ENCODE assay signal across 28 cellular contexts in the genomic region with DNA sequence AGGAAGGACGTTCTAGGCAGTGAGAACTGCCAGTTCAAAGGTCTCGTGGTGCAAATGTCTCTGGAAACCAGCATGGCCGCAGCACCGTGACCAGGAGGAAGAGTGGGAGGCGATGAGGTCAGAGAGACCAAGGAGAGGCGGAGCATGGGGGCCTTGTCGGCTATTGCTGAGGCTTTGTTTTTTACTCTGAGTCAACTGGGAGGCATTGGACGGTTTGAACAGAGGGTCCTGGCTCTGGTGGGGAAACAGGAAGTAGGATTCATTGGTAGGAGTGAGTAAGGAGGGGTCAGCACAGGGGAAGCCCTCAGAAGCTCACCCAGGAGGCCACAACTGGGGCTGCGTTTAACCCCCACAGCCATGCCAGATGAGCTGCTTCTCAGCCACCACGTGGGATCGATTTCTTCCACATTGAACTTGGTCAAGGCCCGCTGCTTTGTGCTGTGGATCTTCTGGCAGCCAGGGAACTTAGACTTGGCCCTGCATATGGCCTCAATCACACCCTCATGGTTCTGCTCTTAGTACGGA. TPM values are rescaled to one million over a fixed set of nuclear protein-coding genes. Genes with fewer than 3 reads are reported as not detected.
DNase-seq lines count a peak whose midpoint lies in the region; ATAC-seq, FAIRE-seq and TF ChIP-seq lines count a peak whose summit lies in the region.
"Had no signal": no experiment of that assay in that cellular context is flagged by ENCODE, and none has a peak within 500 bp of the region (broad histone marks: within the 10 kb centered on the region; RNA-seq: fewer than 3 reads in every experiment).

No MANE protein-coding gene starts in this region.

- H3K9me3 Mint-ChIP-seq in astrocyte (ENCODE audit: unreplicated experiment) = peaks cover 4% of the 10 kb centered on the region
- H3K9me3 Mint-ChIP-seq: activated B cell treated with CpG ODN at 0.5 μM for 24 hours; activated naive CD4-positive, alpha-beta T cell treated with anti-CD3 and anti-CD28 coated beads, Interleukin-2, amount 10 ng/mL, durations not matched to agents 7 days and 5 days; activated T-cell treated with anti-CD3 and anti-CD28 coated beads, Interleukin-2, amount 50 U/mL, for 24 hours; brain; T-helper 1 cell treated with Interleukin-12 subunit alpha and Interleukin-12 subunit beta and Interleukin-4 antibody, amounts not matched to agents 30 μg/mL and 1 μg/mL, for 36 hours had no signal

- no TSS peak for BruUV-seq in HepG2 (replicated peaks; lab: Mats Ljungman, UMichigan)

- H2AFZ ChIP-seq in HepG2 (ENCODE audit: low read length) (no peak overlapping the region), astrocyte (ENCODE audit: low read depth, low read length) (peak overlapping the region; percentile 0)

- TF ChIP-seq RAD21 in HepG2 (CRISPR knock-in tag; IDR thresholded peaks at IDR 0.05) = no peak

- TF ChIP-seq POLR2A in HepG2 (IDR thresholded peaks at IDR 0.05; ENCODE audit: insufficient read depth in 1 of 2, low read depth in 2 of 2, low read length in 2 of 2) (no peak), right lobe of liver (IDR thresholded peaks at IDR 0.05) (no peak)

- DNase-seq in HepG2 (ENCODE audit: low spot score) (peak; percentile 24), right lobe of liver (no peak), astrocyte (ENCODE audit: low read depth) (no peak), kidney (peak; percentile 48), upper lobe of right lung (no peak), D721Med (ENCODE audit: insufficient read length, low spot score) (no peak), NCI-H2227 (lab: John Stamatoyannopoulos, UW; ENCODE audit: unreplicated experiment) (no peak), amniotic stem cell (lab: John Stamatoyannopoulos, UW) (no peak)
- DNase-seq: activated B cell treated with CpG ODN at 0.5 μM for 24 hours; activated CD8-positive, alpha-beta T cell treated with anti-CD3 and anti-CD28 coated beads, Interleukin-2, amount 10 ng/mL, durations not matched to agents 7 days and 5 days; activated naive CD4-positive, alpha-beta T cell treated with anti-CD3 and anti-CD28 coated beads, Interleukin-2, amount 10 ng/mL, durations not matched to agents 7 days and 5 days; activated T-cell treated with anti-CD3 and anti-CD28 coated beads, Interleukin-2, amount 50 U/mL, for 24 hours; Karpas-422; NCI-H1105; NCI-H2107; NCI-H524 treated with DMSO at 0.1 percent for 48 hours; PC-3; SJCRH30; stimulated activated CD4-positive, alpha-beta T cell treated with anti-CD3 and anti-CD28 coated beads, Interleukin-4, amount 100 ng/mL, for 1 hour had no signal

- in situ Hi-C loops in HepG2 (cut with HindIII; ENCODE audit: extremely low pct_ligation_motif_present, low pct_unique_long_range_greater_than_20kb) = loop anchor here (25.0 kb wide), 1 partner anchor 577 kb away; no protein-coding TSS in a partner anchor

- H3K4me1 Mint-ChIP-seq in astrocyte (ENCODE audit: low read depth, unreplicated experiment) = peaks cover 1% of the 10 kb centered on the region
- H3K4me1 Mint-ChIP-seq: activated B cell treated with CpG ODN at 0.5 μM for 24 hours; activated naive CD4-positive, alpha-beta T cell treated with anti-CD3 and anti-CD28 coated beads, Interleukin-2, amount 10 ng/mL, durations not matched to agents 7 days and 5 days; CD14-positive monocyte had no signal

- H3K4me1 ChIP-seq in HepG2 (ENCODE audit: insufficient read depth, low read length) = peaks cover 31% of the 10 kb centered on the region
- no peaks in the 10 kb centered on the region for H3K4me1 ChIP-seq in right lobe of liver
- H3K4me1 ChIP-seq in astrocyte (ENCODE audit: insufficient read depth, low read length) = peaks cover 10% of the 10 kb centered on the region
- no peaks in the 10 kb centered on the region for H3K4me1 ChIP-seq in kidney (ENCODE audit: control insufficient read depth in 1 of 2, insufficient read depth in 1 of 2, low read depth in 1 of 2, low read length in 2 of 2)
- H3K4me1 ChIP-seq in upper lobe of right lung = no peaks in the 10 kb centered on the region
- H3K4me1 ChIP-seq: gastroesophageal sphincter had no signal

- H3K9me3 ChIP-seq in HepG2 (ENCODE audit: low read length) = no peaks in the 10 kb centered on the region
- H3K9me3 ChIP-seq in right lobe of liver = no peaks in the 10 kb centered on the region
- H3K9me3 ChIP-seq in astrocyte (ENCODE audit: insufficient read depth, low read depth, low read length) = no peaks in the 10 kb centered on the region
- H3K9me3 ChIP-seq in kidney (ENCODE audit: control insufficient read depth in 1 of 2, low read length in 2 of 2) = no peaks in the 10 kb centered on the region
- H3K9me3 ChIP-seq in upper lobe of right lung = no peaks in the 10 kb centered on the region
- H3K9me3 ChIP-seq: gastroesophageal sphincter, SJCRH30 had no signal

- no peak overlapping the region for H3K27ac ChIP-seq in HepG2 (ENCODE audit: extremely low read length, insufficient read depth, low read length)
- no peak overlapping the region for H3K27ac ChIP-seq in right lobe of liver
- peak overlapping the region; percentile 11 for H3K27ac ChIP-seq in astrocyte (ENCODE audit: low read depth, low read length)
- H3K27ac ChIP-seq in kidney (ENCODE audit: low read depth in 2 of 2, low read length in 2 of 2) = no peak overlapping the region
- H3K27ac ChIP-seq in upper lobe of right lung = no peak overlapping the region
- H3K27ac ChIP-seq: coronary artery, epithelial cell of prostate, gastroesophageal sphincter, SJCRH30, skin epidermis had no signal

- H3K4me2 ChIP-seq in HepG2 (ENCODE audit: low read depth, low read length) = no peak overlapping the region; the same call in 1 of the 2 replicates
- H3K4me2 ChIP-seq in astrocyte (ENCODE audit: low read length) = no peak overlapping the region

- intact Hi-C loops in HepG2 (cut with micrococcal nuclease; ENCODE audit: unreplicated experiment) = no loop called here
- intact Hi-C loops in right lobe of liver (cut with DNase I) = no loop called here
- intact Hi-C loops in kidney (cut with DNase I) = no loop called here
- intact Hi-C loops in upper lobe of right lung (cut with DNase I) = no loop called here

- H3K27me3 Mint-ChIP-seq in astrocyte (ENCODE audit: low read depth, unreplicated experiment) = peaks cover 19% of the 10 kb centered on the region
- H3K27me3 Mint-ChIP-seq: activated B cell treated with CpG ODN at 0.5 μM for 24 hours; activated naive CD4-positive, alpha-beta T cell treated with anti-CD3 and anti-CD28 coated beads, Interleukin-2, amount 10 ng/mL, durations not matched to agents 7 days and 5 days; activated T-cell treated with anti-CD3 and anti-CD28 coated beads, Interleukin-2, amount 50 U/mL, for 24 hours; brain had no signal

- ATAC-seq in HepG2 = peak; percentile 19; the same call in 1 of the 3 replicates
- no peak for ATAC-seq in right lobe of liver
- ATAC-seq in upper lobe of right lung = peak; percentile 20
- ATAC-seq: activated CD8-positive, alpha-beta T cell treated with anti-CD3 and anti-CD28 coated beads, Interleukin-2, amount 10 ng/mL, durations not matched to agents 7 days and 5 days; gastroesophageal sphincter; PC-3 had no signal

- H3K36me3 Mint-ChIP-seq in astrocyte (ENCODE audit: low read depth, unreplicated experiment) = peaks cover 3% of the 10 kb centered on the region
- H3K36me3 Mint-ChIP-seq: activated naive CD4-positive, alpha-beta T cell treated with anti-CD3 and anti-CD28 coated beads, Interleukin-2, amount 10 ng/mL, durations not matched to agents 7 days and 5 days; brain; CD14-positive monocyte had no signal

- CTCF ChIA-PET in HepG2 (lab: Yijun Ruan, JAX; ENCODE audit: low intra/inter-chr PET ratio, low total read pairs) = no interaction called here

- H3K4me3 Mint-ChIP-seq in astrocyte (ENCODE audit: unreplicated experiment) = no peak overlapping the region
- H3K4me3 Mint-ChIP-seq: activated B cell treated with CpG ODN at 0.5 μM for 24 hours; activated CD8-positive, alpha-beta T cell treated with anti-CD3 and anti-CD28 coated beads, Interleukin-2, amount 10 ng/mL, durations not matched to agents 7 days and 5 days; activated naive CD4-positive, alpha-beta T cell treated with anti-CD3 and anti-CD28 coated beads, Interleukin-2, amount 10 ng/mL, durations not matched to agents 7 days and 5 days; activated T-cell treated with anti-CD3 and anti-CD28 coated beads, Interleukin-2, amount 50 U/mL, for 24 hours; brain; CD14-positive monocyte; T-helper 1 cell treated with Interleukin-12 subunit alpha and Interleukin-12 subunit beta and Interleukin-4 antibody, amounts not matched to agents 30 μg/mL and 1 μg/mL, for 36 hours had no signal

- WGBS in HepG2 (ENCODE audit: low lambda C conversion rate) = 73% methylated on average over 11 of the region's 13 CpGs
- 68% methylated on average over 8 of the region's 13 CpGs for WGBS in right lobe of liver (ENCODE audit: insufficient coverage, low coverage, low lambda C conversion rate, missing lambda C conversion rate)

- POLR2A ChIA-PET in HepG2 (lab: Yijun Ruan, JAX) = interaction anchor here (1.0 kb wide), 1 partner anchor 9 kb away, joined by 4 read pairs; no protein-coding TSS in a partner anchor

- H3K9ac ChIP-seq in HepG2 (ENCODE audit: insufficient read depth, low read depth, low read length) = no peak overlapping the region
- no peak overlapping the region for H3K9ac ChIP-seq in astrocyte (ENCODE audit: low read length)
- H3K9ac ChIP-seq in kidney (ENCODE audit: low read length in 2 of 2) = no peak overlapping the region

- H3K36me3 ChIP-seq in HepG2 (replicated peaks in 1 of 2; ENCODE audit: control insufficient read depth in 1 of 2, insufficient read depth in 2 of 2, low read length in 2 of 2) = no peaks in the 10 kb centered on the region
- no peaks in the 10 kb centered on the region for H3K36me3 ChIP-seq in right lobe of liver
- H3K36me3 ChIP-seq in astrocyte (ENCODE audit: insufficient read depth, low read length) = no peaks in the 10 kb centered on the region
- H3K36me3 ChIP-seq in kidney (ENCODE audit: control insufficient read depth in 1 of 2, insufficient read depth in 2 of 2, low read length in 2 of 2) = no peaks in the 10 kb centered on the region
- H3K36me3 ChIP-seq in upper lobe of right lung = no peaks in the 10 kb centered on the region
- H3K36me3 ChIP-seq: gastroesophageal sphincter, SJCRH30 had no signal

- H4K20me1 ChIP-seq in HepG2 (ENCODE audit: insufficient read depth, low read length) (no peaks in the 10 kb centered on the region), astrocyte (ENCODE audit: insufficient read depth, low read length) (no peaks in the 10 kb centered on the region)

- no peaks in the 10 kb centered on the region for H3K79me2 ChIP-seq in HepG2 (ENCODE audit: insufficient read depth, low read length)
- no peaks in the 10 kb centered on the region for H3K79me2 ChIP-seq in astrocyte (ENCODE audit: insufficient read depth, low read length)

- H3K27me3 ChIP-seq in HepG2 (ENCODE audit: control insufficient read depth in 1 of 2, insufficient read depth in 2 of 2, low read length in 2 of 2) = no peaks in the 10 kb centered on the region; a peak in 1 of 5 replicates
- no peaks in the 10 kb centered on the region for H3K27me3 ChIP-seq in right lobe of liver
- H3K27me3 ChIP-seq in astrocyte (ENCODE audit: insufficient read depth, low read length) = no peaks in the 10 kb centered on the region
- no peaks in the 10 kb centered on the region for H3K27me3 ChIP-seq in upper lobe of right lung
- H3K27me3 ChIP-seq: gastroesophageal sphincter, SJCRH30 had no signal

- TF ChIP-seq EP300 in HepG2 (IDR thresholded peaks at IDR 0.05; ENCODE audit: low read depth in 2 of 2, low read length in 2 of 2) (no peak), HepG2 (CRISPR knock-in tag; IDR thresholded peaks at IDR 0.05; ENCODE audit: borderline replicate concordance) (no peak)

- no peak overlapping the region for H3K27ac Mint-ChIP-seq in astrocyte (ENCODE audit: unreplicated experiment)
- H3K27ac Mint-ChIP-seq: activated B cell treated with CpG ODN at 0.5 μM for 24 hours; activated CD8-positive, alpha-beta T cell treated with anti-CD3 and anti-CD28 coated beads, Interleukin-2, amount 10 ng/mL, durations not matched to agents 7 days and 5 days; activated naive CD4-positive, alpha-beta T cell treated with anti-CD3 and anti-CD28 coated beads, Interleukin-2, amount 10 ng/mL, durations not matched to agents 7 days and 5 days; activated T-cell treated with anti-CD3 and anti-CD28 coated beads, Interleukin-2, amount 50 U/mL, for 24 hours; brain; progenitor cell of endocrine pancreas; T-helper 1 cell treated with Interleukin-12 subunit alpha and Interleukin-12 subunit beta and Interleukin-4 antibody, amounts not matched to agents 30 μg/mL and 1 μg/mL, for 36 hours had no signal

- no peak for FAIRE-seq in HepG2 (lab: Jason Lieb, UNC)
- no peak for FAIRE-seq in astrocyte (lab: Jason Lieb, UNC)
- no peak for FAIRE-seq in kidney (lab: Jason Lieb, UNC)
- FAIRE-seq in D721Med (lab: Jason Lieb, UNC) = no peak
- FAIRE-seq: GM18507 had no signal

- no peak overlapping the region for H3K4me3 ChIP-seq in HepG2 (replicated peaks in 1 of 3; ENCODE audit: insufficient read depth in 1 of 3, low read depth in 2 of 3, low read length in 3 of 3)
- H3K4me3 ChIP-seq in right lobe of liver = no peak overlapping the region
- H3K4me3 ChIP-seq in astrocyte (ENCODE audit: insufficient read depth, low read depth, low read length) = no peak overlapping the region
- no peak overlapping the region for H3K4me3 ChIP-seq in kidney (ENCODE audit: low read length in 2 of 2)
- H3K4me3 ChIP-seq in upper lobe of right lung = no peak overlapping the region
- H3K4me3 ChIP-seq: coronary artery, gastroesophageal sphincter, SJCRH30, skin epidermis had no signal

- TF ChIP-seq CTCF in HepG2 (CRISPR knock-in tag; IDR thresholded peaks at IDR 0.05) = no peak
- TF ChIP-seq CTCF in right lobe of liver (IDR thresholded peaks at IDR 0.05) = no peak
- no peak for TF ChIP-seq CTCF in astrocyte (IDR thresholded peaks at IDR 0.05; ENCODE audit: insufficient read depth, low read depth, low read length)
- TF ChIP-seq CTCF in kidney (IDR thresholded peaks at IDR 0.05; ENCODE audit: borderline replicate concordance, extremely low read depth, insufficient read depth) = no peak
- no peak for TF ChIP-seq CTCF in upper lobe of right lung (IDR thresholded peaks at IDR 0.05)
- TF ChIP-seq CTCF in D721Med (IDR thresholded peaks at IDR 0.05; ENCODE audit: insufficient read depth, missing control alignments) = no peak

RNA-seq across cellular contexts. Expression of a gene that starts 22.2 kb away (rescaled TPM):
- 0.14 and 0.46 TPM in 2 replicates for total RNA-seq in HepG2 (2016; rRNA removed; fragmentation: Illumina TruSeq; extraction: Trizol)
- 0.26 and 0.51 TPM in 2 replicates for total RNA-seq in HepG2 (2016; cell fraction: cytosol; rRNA removed; fragmentation: Illumina TruSeq; extraction: Trizol; ENCODE audit: low read depth)
- 0.45 and 0.63 TPM in 2 replicates for total RNA-seq in HepG2 (2016; cell fraction: insoluble cytoplasmic fraction; rRNA removed; fragmentation: Illumina TruSeq; extraction: Trizol)
- 0.46 and 0.55 TPM in 2 replicates for total RNA-seq in HepG2 (2016; cell fraction: membrane; rRNA removed; fragmentation: Illumina TruSeq; extraction: Trizol)
- total RNA-seq in HepG2 (2016; cell fraction: nucleus; rRNA removed; fragmentation: Illumina TruSeq; extraction: Trizol) = not detected in 2 replicates
- 1.3 and 1.7 TPM in 2 replicates for polyA plus RNA-seq in HepG2 (2011; rRNA removed)
- polyA plus RNA-seq in HepG2 (2011; cell fraction: cytosol; rRNA removed) = 1.7 and 2.3 TPM in 2 replicates
- polyA plus RNA-seq in HepG2 (2011; cell fraction: nucleus; rRNA removed) = 4.6 and 5.0 TPM in 2 replicates
- 1.0 and 1.2 TPM in 2 replicates for polyA plus RNA-seq in HepG2 (2012)
- polyA plus RNA-seq in HepG2 (2016; cell fraction: cytosol; fragmentation: Illumina TruSeq; extraction: Trizol; ENCODE audit: low read depth) = 0.41 and 0.54 TPM in 2 replicates
- 0.63 and 0.64 TPM in 2 replicates for polyA plus RNA-seq in HepG2 (2016; cell fraction: insoluble cytoplasmic fraction; fragmentation: Illumina TruSeq; extraction: Trizol; ENCODE audit: low read depth)
- polyA plus RNA-seq in HepG2 (2016; cell fraction: membrane; fragmentation: Illumina TruSeq; extraction: Trizol; ENCODE audit: low read depth) = 0.58 and 0.90 TPM in 2 replicates
- polyA plus RNA-seq in HepG2 (2016; cell fraction: nucleus; fragmentation: Illumina TruSeq; extraction: Trizol; ENCODE audit: insufficient read depth, low read depth) = 0.46 and 1.1 TPM in 2 replicates
- polyA minus RNA-seq in HepG2 (2011; rRNA and poly(A)+ RNA removed; ENCODE audit: low replicate concordance) = 1.5 and 3.3 TPM in 2 replicates
- 1.3 and 2.5 TPM in 2 replicates for polyA minus RNA-seq in HepG2 (2011; cell fraction: cytosol; rRNA and poly(A)+ RNA removed)
- polyA minus RNA-seq in HepG2 (2011; cell fraction: nucleus; rRNA and poly(A)+ RNA removed) = 0.90 and 1.6 TPM in 2 replicates
- total RNA-seq in right lobe of liver = 1 to 10 TPM; 1.7 to 3.1 (median 2.6) TPM
- 3.4 and 5.6 TPM in 2 replicates for total RNA-seq in astrocyte
- total RNA-seq in kidney = 11.0 TPM
- 4.5 TPM for polyA plus RNA-seq in kidney (ENCODE audit: insufficient read depth, low read depth, low replicate concordance)
- 13.2 TPM for total RNA-seq in upper lobe of right lung

Comparison
In these comparisons a context has a peak if more than half of its experiments do, and no peak if none do; other contexts are left out.
1. ATAC-seq: peak in HepG2 (single experiment) and upper lobe of right lung (single experiment); none in right lobe of liver (0 of 4).
2. DNase-seq: peak in HepG2 (single experiment) and kidney (single experiment); none in right lobe of liver (0 of 3), astrocyte (single experiment), upper lobe of right lung (single experiment), D721Med (single experiment), NCI-H2227 (single experiment) and amniotic stem cell (single experiment).